17 cellular contexts compared by ENCODE assay signal in genomic region chr6:126039284-126039683, GRCh38. TPM values are rescaled to one million over a fixed set of nuclear protein-coding genes. Genes with fewer than 3 reads are reported as not detected.
A peak's percentile ranks its signal among the peaks of the same experiment; 100 is the strongest.
DNase-seq lines count a peak whose midpoint lies in the region; ATAC-seq, FAIRE-seq and TF ChIP-seq lines count a peak whose summit lies in the region.
"Had no signal": no experiment of that assay in that cellular context is flagged by ENCODE, and none has a peak within 500 bp of the region (broad histone marks: within the 10 kb centered on the region; RNA-seq: fewer than 3 reads in every experiment).

No MANE protein-coding gene starts in this region.

- H3K27ac Mint-ChIP-seq in activated T-helper 17 cell treated with anti-CD3 and anti-CD28 coated beads, Interleukin-2, amount 50 U/mL, for 72 hours = no peak overlapping the region
- H3K27ac Mint-ChIP-seq: activated naive CD8-positive, alpha-beta T cell treated with anti-CD3 and anti-CD28 coated beads for 36 hours had no signal

- no peak overlapping the region for H2BK120ac ChIP-seq in mesenchymal stem cell (ENCODE audit: low read depth, low read length)

- no peak overlapping the region for H3K4me3 Mint-ChIP-seq in activated T-helper 17 cell treated with anti-CD3 and anti-CD28 coated beads, Interleukin-2, amount 50 U/mL, for 72 hours
- H3K4me3 Mint-ChIP-seq: activated naive CD8-positive, alpha-beta T cell treated with anti-CD3 and anti-CD28 coated beads for 36 hours had no signal

- H3K9me3 ChIP-seq in mesenchymal stem cell (ENCODE audit: control insufficient read depth, low read length) = peaks cover under 1% of the 10 kb centered on the region
- H3K9me3 ChIP-seq: lower lobe of right lung had no signal

- peak; percentile 56 for DNase-seq in AG10803 (ENCODE audit: low read depth)
- DNase-seq in LHCN-M2 (ENCODE audit: low read depth) = peak; percentile 69
- peak; percentile 49 for DNase-seq in bronchial epithelial cell (ENCODE audit: low read depth)
- DNase-seq in mesenchymal stem cell = peak; percentile 16
- no peak for DNase-seq in sciatic nerve (ENCODE audit: low spot score)
- DNase-seq: activated naive CD8-positive, alpha-beta T cell treated with anti-CD3 and anti-CD28 coated beads for 36 hours; activated T-cell treated with anti-CD3 and anti-CD28 coated beads for 4 hours; cortex of kidney; Karpas-422; lower lobe of right lung; NCI-H1694 treated with DMSO at 0.1 percent for 48 hours; RPMI8226; T-helper 2 cell had no signal

- no peak overlapping the region for H3K4ac ChIP-seq in mesenchymal stem cell (ENCODE audit: low read depth in 1 of 2, low read length in 2 of 2)

- peak overlapping the region; percentile 69 for H3K27ac ChIP-seq in mesenchymal stem cell (ENCODE audit: low read length, poor library complexity, severe bottlenecking)
- H3K27ac ChIP-seq: lower lobe of right lung had no signal

- H3K4me1 Mint-ChIP-seq in activated T-helper 17 cell treated with anti-CD3 and anti-CD28 coated beads, Interleukin-2, amount 50 U/mL, for 72 hours = peaks cover 4% of the 10 kb centered on the region
- H3K4me1 Mint-ChIP-seq: activated naive CD8-positive, alpha-beta T cell treated with anti-CD3 and anti-CD28 coated beads for 36 hours had no signal

- no peaks in the 10 kb centered on the region for H3K9me3 Mint-ChIP-seq in activated T-helper 17 cell treated with anti-CD3 and anti-CD28 coated beads, Interleukin-2, amount 50 U/mL, for 72 hours

- H4K8ac ChIP-seq in mesenchymal stem cell (ENCODE audit: low read length) = no peak overlapping the region

- no peaks in the 10 kb centered on the region for H3K4me1 ChIP-seq in mesenchymal stem cell (ENCODE audit: control insufficient read depth, insufficient read depth, low read depth, low read length)

- TF ChIP-seq CTCF in AG10803 (conservative IDR thresholded peaks at IDR 0.05; ENCODE audit: low read length) (no peak), bronchial epithelial cell (IDR thresholded peaks at IDR 0.05; ENCODE audit: insufficient read depth, low read length, severe bottlenecking) (no peak)

- WGBS in mesenchymal stem cell = no CpG with 5 or more reads among the region's 2 CpGs

- no peaks in the 10 kb centered on the region for H3K27me3 ChIP-seq in bronchial epithelial cell (ENCODE audit: control insufficient read depth, insufficient read depth, low read length)
- no peaks in the 10 kb centered on the region for H3K27me3 ChIP-seq in mesenchymal stem cell (ENCODE audit: control insufficient read depth in 1 of 2, insufficient read depth in 1 of 2, low read length in 2 of 2)

- H3K36me3 Mint-ChIP-seq in activated T-helper 17 cell treated with anti-CD3 and anti-CD28 coated beads, Interleukin-2, amount 50 U/mL, for 72 hours (ENCODE audit: low read depth) = peaks cover 88% of the 10 kb centered on the region

- ATAC-seq in HG02642 (IDR thresholded peaks at IDR 0.05; ENCODE audit: poor library complexity, unreplicated experiment) (no peak), GM19035 (IDR thresholded peaks at IDR 0.05; ENCODE audit: unreplicated experiment) (no peak), sciatic nerve (no peak)
- ATAC-seq in activated T-helper 17 cell treated with anti-CD3 and anti-CD28 coated beads, Interleukin-2, amount 50 U/mL, for 72 hours (replicated peaks) = no peak
- ATAC-seq: esophagus mucosa, lower lobe of right lung had no signal

- H3K4me2 ChIP-seq in mesenchymal stem cell (ENCODE audit: low read length, poor library complexity, severe bottlenecking) = no peak overlapping the region

- H3K27me3 Mint-ChIP-seq in activated T-helper 17 cell treated with anti-CD3 and anti-CD28 coated beads, Interleukin-2, amount 50 U/mL, for 72 hours = no peaks in the 10 kb centered on the region
- H3K27me3 Mint-ChIP-seq: activated naive CD8-positive, alpha-beta T cell treated with anti-CD3 and anti-CD28 coated beads for 36 hours had no signal

- no peak overlapping the region for H2AK5ac ChIP-seq in mesenchymal stem cell (ENCODE audit: low read length, severe bottlenecking)

- H3K23ac ChIP-seq in mesenchymal stem cell (ENCODE audit: low read length in 2 of 2) = no peak overlapping the region

- H2AFZ ChIP-seq in mesenchymal stem cell (ENCODE audit: low read depth, low read length) = no peak overlapping the region

- no peak overlapping the region for H2BK12ac ChIP-seq in mesenchymal stem cell (ENCODE audit: low read length in 2 of 2)

- no peak overlapping the region for H2BK15ac ChIP-seq in mesenchymal stem cell (ENCODE audit: low read depth, poor library complexity, severe bottlenecking)

- no peak overlapping the region for H4K91ac ChIP-seq in mesenchymal stem cell (ENCODE audit: low read length)

- H3K36me3 ChIP-seq in bronchial epithelial cell (ENCODE audit: control insufficient read depth, insufficient read depth, low read length) = no peaks in the 10 kb centered on the region
- peaks cover 0 to 15% of the 10 kb centered on the region in 2 experiments for H3K36me3 ChIP-seq in mesenchymal stem cell (ENCODE audit: control insufficient read depth in 1 of 2, insufficient read depth in 2 of 2, low read depth in 1 of 2, low read length in 2 of 2)

- no peak overlapping the region for H3K14ac ChIP-seq in mesenchymal stem cell (ENCODE audit: low read length in 2 of 2)

- intact Hi-C loops in sciatic nerve (cut with DNase I) = no loop called here

- no peak overlapping the region for H3K9ac ChIP-seq in mesenchymal stem cell (ENCODE audit: low read length)

- no peak overlapping the region for H3K18ac ChIP-seq in mesenchymal stem cell (ENCODE audit: low read depth in 1 of 2, low read length in 2 of 2)

- no peak for FAIRE-seq in bronchial epithelial cell (lab: Jason Lieb, UNC)

- no peak overlapping the region for H2BK5ac ChIP-seq in mesenchymal stem cell (ENCODE audit: low read depth, low read length, poor library complexity, severe bottlenecking)

- no peak overlapping the region for H3K4me3 ChIP-seq in AG10803 (ENCODE audit: low read length)
- H3K4me3 ChIP-seq in bronchial epithelial cell (ENCODE audit: low read depth, low read length) = no peak overlapping the region
- no peak overlapping the region for H3K4me3 ChIP-seq in mesenchymal stem cell (ENCODE audit: insufficient read depth in 1 of 2, low read depth in 1 of 2, low read length in 2 of 2)
- H3K4me3 ChIP-seq: lower lobe of right lung had no signal

- H3K79me1 ChIP-seq in mesenchymal stem cell (replicated peaks; ENCODE audit: low read length, poor library complexity, severe bottlenecking) = peaks cover 7% of the 10 kb centered on the region

RNA-seq across cellular contexts. Expression of gene TRMT11, which starts 52.9 kb away (rescaled TPM):
- total RNA-seq in LHCN-M2 (2014; rRNA removed) = 18.8 and 20.7 TPM in 2 replicates
- polyA plus RNA-seq in LHCN-M2 (2012) = 5.0 TPM
- total RNA-seq in bronchial epithelial cell = 22.7 and 28.7 TPM in 2 replicates
- polyA plus RNA-seq in mesenchymal stem cell (2013, experiment 1 of 2) = 9.7 TPM
- polyA plus RNA-seq in mesenchymal stem cell (2013, experiment 2 of 2) = 9.9 TPM
- 10 to 100 TPM; 39.5 to 44.1 TPM for total RNA-seq in activated T-helper 17 cell treated with anti-CD3 and anti-CD28 coated beads, Interleukin-2, amount 50 U/mL, for 72 hours
- total RNA-seq in sciatic nerve = 29.2 TPM
